Comparison of ENCODE assay signal across 8 cellular contexts in the genomic region with DNA sequence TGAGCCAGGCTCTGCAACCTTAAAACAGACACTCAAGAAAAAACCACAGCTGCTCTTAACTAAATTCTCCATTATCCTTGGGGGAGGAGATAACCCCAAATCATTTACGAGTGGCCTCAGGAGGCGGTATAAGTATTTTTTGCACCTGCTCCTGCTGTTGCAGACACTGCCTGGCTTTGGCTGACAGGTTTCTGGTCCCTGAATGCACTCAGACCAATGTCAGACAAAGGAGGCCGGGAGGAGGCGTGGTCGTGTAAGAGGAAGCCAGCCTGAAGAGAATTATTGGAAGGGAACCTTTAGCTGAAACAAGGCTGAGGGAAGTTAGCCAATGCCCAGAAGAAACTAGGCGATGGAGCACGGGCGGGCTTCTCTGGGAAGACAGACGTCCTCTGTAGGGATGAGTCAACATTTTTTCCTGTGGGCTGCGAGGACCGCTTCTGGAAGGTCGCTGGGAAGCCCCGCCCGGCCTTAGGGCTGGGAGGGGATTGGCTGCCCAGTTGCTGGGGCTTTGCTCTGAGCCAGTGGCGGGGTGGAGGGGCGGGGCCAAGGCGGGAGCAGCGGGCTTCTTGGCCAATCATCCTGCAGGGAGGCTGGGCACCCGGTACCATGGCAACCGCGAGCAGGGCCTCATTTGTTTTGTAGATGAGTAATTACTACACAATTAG.
DNase-seq lines count a peak whose midpoint lies in the region; ATAC-seq and TF ChIP-seq lines count a peak whose summit lies in the region.

No MANE protein-coding gene starts in this region.

- no peaks in the 10 kb centered on the region for H3K9me3 Mint-ChIP-seq in CD4-positive, CD25-positive, alpha-beta regulatory T cell

- H3K4me1 ChIP-seq in CD4-positive, CD25-positive, alpha-beta regulatory T cell (ENCODE audit: control insufficient read depth, insufficient read depth, low read length, poor library complexity, severe bottlenecking) = no peaks in the 10 kb centered on the region
- peaks cover 2 to 5% of the 10 kb centered on the region in 2 donors for H3K4me1 ChIP-seq in mucosa of rectum (ENCODE audit: control insufficient read depth in 2 of 2, insufficient read depth in 2 of 2, low read length in 2 of 2)

- no peaks in the 10 kb centered on the region for H3K27me3 ChIP-seq in CD4-positive, CD25-positive, alpha-beta regulatory T cell (ENCODE audit: control insufficient read depth, insufficient read depth, low read length)
- H3K27me3 ChIP-seq in mucosa of rectum (ENCODE audit: control insufficient read depth in 2 of 2, insufficient read depth in 2 of 2, low read length in 2 of 2) = no peaks in the 10 kb centered on the region

- H3K9me3 ChIP-seq in CD4-positive, CD25-positive, alpha-beta regulatory T cell (ENCODE audit: control insufficient read depth in 2 of 2, low read length in 2 of 2) = no peaks in the 10 kb centered on the region
- no peaks in the 10 kb centered on the region for H3K9me3 ChIP-seq in mucosa of rectum (ENCODE audit: control insufficient read depth in 2 of 2, low read length in 2 of 2)

- DNase-seq in CD4-positive, CD25-positive, alpha-beta regulatory T cell = peak; percentile 34 to 49 (median 36)
- DNase-seq in NCI-H526 treated with DMSO at 0.1 percent for 48 hours (lab: John Stamatoyannopoulos, UW) (peak; percentile 99), fibroblast of pulmonary artery (ENCODE audit: low read depth) (peak; percentile 98), substantia nigra (lab: John Stamatoyannopoulos, UW) (peak; percentile 64 to 99 (median 97))
- peak; percentile 51 to 62 for DNase-seq in activated T-cell treated with anti-CD3 and anti-CD28 coated beads, Interleukin-2, amount 50 U/mL, for 48 hours

- no peak overlapping the region for H3K27ac ChIP-seq in CD4-positive, CD25-positive, alpha-beta regulatory T cell (ENCODE audit: insufficient read depth, low read length, poor library complexity, severe bottlenecking)
- H3K27ac ChIP-seq in mucosa of rectum (ENCODE audit: low read depth in 2 of 2, low read length in 2 of 2) = peak overlapping the region in 1 of 2 donors; percentile 64
- H3K27ac ChIP-seq in substantia nigra (ENCODE audit: low read depth, low read length, poor library complexity, severe bottlenecking) = peak overlapping the region; percentile 92

- no peak overlapping the region for H3K9ac ChIP-seq in mucosa of rectum (ENCODE audit: low read depth in 1 of 2, low read length in 2 of 2)

- H3K4me3 Mint-ChIP-seq in CD4-positive, CD25-positive, alpha-beta regulatory T cell = peak overlapping the region; percentile 45 to 86 (median 56)

- H3K27ac Mint-ChIP-seq in CD4-positive, CD25-positive, alpha-beta regulatory T cell = peak overlapping the region; percentile 42 to 84 (median 69)

- H3K4me1 Mint-ChIP-seq in CD4-positive, CD25-positive, alpha-beta regulatory T cell = peaks cover 0 to 20% (median 7%) of the 10 kb centered on the region in 4 donors

- no peaks in the 10 kb centered on the region for H3K27me3 Mint-ChIP-seq in CD4-positive, CD25-positive, alpha-beta regulatory T cell

- TF ChIP-seq CTCF in fibroblast of pulmonary artery (IDR thresholded peaks at IDR 0.05; ENCODE audit: low read length, missing control alignments) = no peak

- no peaks in the 10 kb centered on the region for H3K36me3 ChIP-seq in CD4-positive, CD25-positive, alpha-beta regulatory T cell (ENCODE audit: control insufficient read depth, insufficient read depth, low read length)
- H3K36me3 ChIP-seq in mucosa of rectum (ENCODE audit: control insufficient read depth in 2 of 2, insufficient read depth in 2 of 2, low read length in 2 of 2) = no peaks in the 10 kb centered on the region

- peaks cover 20% of the 10 kb centered on the region for H3K36me3 Mint-ChIP-seq in CD4-positive, CD25-positive, alpha-beta regulatory T cell

- peak; percentile 70 to 76 for ATAC-seq in CD4-positive, CD25-positive, alpha-beta regulatory T cell (ENCODE audit: low read depth in 2 of 2)
- peak; percentile 79 for ATAC-seq in HG03175 (IDR thresholded peaks at IDR 0.05; ENCODE audit: unreplicated experiment)
- ATAC-seq in GM18498 (IDR thresholded peaks at IDR 0.05; ENCODE audit: unreplicated experiment) = no peak

- H3K4me3 ChIP-seq in CD4-positive, CD25-positive, alpha-beta regulatory T cell (ENCODE audit: low read depth, low read length) = no peak overlapping the region
- H3K4me3 ChIP-seq in fibroblast of pulmonary artery (replicated peaks; ENCODE audit: low read depth, low read length) = peak overlapping the region; percentile 27
- H3K4me3 ChIP-seq in mucosa of rectum (ENCODE audit: low read length in 2 of 2) = peak overlapping the region; percentile 62 to 72

Comparison
In these comparisons a context has a peak if more than half of its experiments do, and no peak if none do; other contexts are left out.
1. DNase-seq: peak in every context shown above with its lines; median percentile 99 in NCI-H526 treated with DMSO at 0.1 percent for 48 hours; 98 in fibroblast of pulmonary artery; 97 in substantia nigra; 56 in activated T-cell treated with anti-CD3 and anti-CD28 coated beads, Interleukin-2, amount 50 U/mL, for 48 hours; 36 in CD4-positive, CD25-positive, alpha-beta regulatory T cell.